Comparison of ENCODE assay signal across 1 cellular context in genomic region chr17:39739885-39740356, GRCh38.
TF ChIP-seq lines count a peak whose summit lies in the region.

No MANE protein-coding gene starts in this region.

TF ChIP-seq in HepG2, 621 proteins besides CTCF, POLR2A, EP300 and RAD21 (continued from another document and continues in another):
- no peak for TF ChIP-seq PAWR (CRISPR knock-in tag; IDR thresholded peaks at IDR 0.05; ENCODE audit: borderline replicate concordance)
- no peak; the same call in 1 of the 2 replicates for TF ChIP-seq RFXAP (CRISPR knock-in tag; IDR thresholded peaks at IDR 0.05; ENCODE audit: borderline replicate concordance)
- TF ChIP-seq, protein P1, sequence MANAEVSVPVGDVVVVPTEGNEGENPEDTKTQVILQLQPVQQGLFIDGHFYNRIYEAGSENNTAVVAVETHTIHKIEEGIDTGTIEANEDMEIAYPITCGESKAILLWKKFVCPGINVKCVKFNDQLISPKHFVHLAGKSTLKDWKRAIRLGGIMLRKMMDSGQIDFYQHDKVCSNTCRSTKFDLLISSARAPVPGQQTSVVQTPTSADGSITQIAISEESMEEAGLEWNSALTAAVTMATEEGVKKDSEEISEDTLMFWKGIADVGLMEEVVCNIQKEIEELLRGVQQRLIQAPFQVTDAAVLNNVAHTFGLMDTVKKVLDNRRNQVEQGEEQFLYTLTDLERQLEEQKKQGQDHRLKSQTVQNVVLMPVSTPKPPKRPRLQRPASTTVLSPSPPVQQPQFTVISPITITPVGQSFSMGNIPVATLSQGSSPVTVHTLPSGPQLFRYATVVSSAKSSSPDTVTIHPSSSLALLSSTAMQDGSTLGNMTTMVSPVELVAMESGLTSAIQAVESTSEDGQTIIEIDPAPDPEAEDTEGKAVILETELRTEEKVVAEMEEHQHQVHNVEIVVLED (CRISPR knock-in tag; IDR thresholded peaks at IDR 0.05; ENCODE audit: borderline replicate concordance) = no peak
- no peak for TF ChIP-seq ZNF232 (CRISPR knock-in tag; IDR thresholded peaks at IDR 0.05; ENCODE audit: borderline replicate concordance)
- TF ChIP-seq, protein P2, sequence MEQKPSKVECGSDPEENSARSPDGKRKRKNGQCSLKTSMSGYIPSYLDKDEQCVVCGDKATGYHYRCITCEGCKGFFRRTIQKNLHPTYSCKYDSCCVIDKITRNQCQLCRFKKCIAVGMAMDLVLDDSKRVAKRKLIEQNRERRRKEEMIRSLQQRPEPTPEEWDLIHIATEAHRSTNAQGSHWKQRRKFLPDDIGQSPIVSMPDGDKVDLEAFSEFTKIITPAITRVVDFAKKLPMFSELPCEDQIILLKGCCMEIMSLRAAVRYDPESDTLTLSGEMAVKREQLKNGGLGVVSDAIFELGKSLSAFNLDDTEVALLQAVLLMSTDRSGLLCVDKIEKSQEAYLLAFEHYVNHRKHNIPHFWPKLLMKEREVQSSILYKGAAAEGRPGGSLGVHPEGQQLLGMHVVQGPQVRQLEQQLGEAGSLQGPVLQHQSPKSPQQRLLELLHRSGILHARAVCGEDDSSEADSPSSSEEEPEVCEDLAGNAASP (CRISPR knock-in tag; IDR thresholded peaks at IDR 0.05; ENCODE audit: borderline replicate concordance) = no peak
- no peak for TF ChIP-seq ZNF652 (CRISPR knock-in tag; IDR thresholded peaks at IDR 0.05; ENCODE audit: borderline replicate concordance, low read depth)
- peak; percentile 49 for TF ChIP-seq HOXA5 (CRISPR knock-in tag; IDR thresholded peaks at IDR 0.05)
- TF ChIP-seq BATF2 (CRISPR knock-in tag; IDR thresholded peaks at IDR 0.05) = no peak
- no peak for TF ChIP-seq PCBP2 (optimal IDR thresholded peaks at IDR 0.05; ENCODE audit: low read depth, low read length, poor library complexity, severe bottlenecking)
- TF ChIP-seq ZNF317 (CRISPR knock-in tag; IDR thresholded peaks at IDR 0.05) = no peak
- TF ChIP-seq ZNF24 (IDR thresholded peaks at IDR 0.05) = no peak
- no peak for TF ChIP-seq RARA (CRISPR knock-in tag; IDR thresholded peaks at IDR 0.05)
- TF ChIP-seq ZNF775 (CRISPR knock-in tag; IDR thresholded peaks at IDR 0.05; ENCODE audit: borderline replicate concordance) = 0 out of 2 replicates have a peak, but pooled peaks have one; percentile 9
- peak; percentile 7 for TF ChIP-seq ZNF781 (CRISPR knock-in tag; IDR thresholded peaks at IDR 0.05; ENCODE audit: borderline replicate concordance, not compliant biosample characterization)
- no peak for TF ChIP-seq MED1 (CRISPR knock-in tag; IDR thresholded peaks at IDR 0.05)
- no peak for TF ChIP-seq PRPF4 (IDR thresholded peaks at IDR 0.05; ENCODE audit: low read depth, low read length, poor library complexity, severe bottlenecking)
- no peak for TF ChIP-seq ZNF496 (CRISPR knock-in tag; IDR thresholded peaks at IDR 0.05; ENCODE audit: insufficient replicate concordance)
- no peak; the same call in 1 of the 2 replicates for TF ChIP-seq HMG20B (CRISPR knock-in tag; conservative IDR thresholded peaks at IDR 0.05)
- TF ChIP-seq, protein P3, sequence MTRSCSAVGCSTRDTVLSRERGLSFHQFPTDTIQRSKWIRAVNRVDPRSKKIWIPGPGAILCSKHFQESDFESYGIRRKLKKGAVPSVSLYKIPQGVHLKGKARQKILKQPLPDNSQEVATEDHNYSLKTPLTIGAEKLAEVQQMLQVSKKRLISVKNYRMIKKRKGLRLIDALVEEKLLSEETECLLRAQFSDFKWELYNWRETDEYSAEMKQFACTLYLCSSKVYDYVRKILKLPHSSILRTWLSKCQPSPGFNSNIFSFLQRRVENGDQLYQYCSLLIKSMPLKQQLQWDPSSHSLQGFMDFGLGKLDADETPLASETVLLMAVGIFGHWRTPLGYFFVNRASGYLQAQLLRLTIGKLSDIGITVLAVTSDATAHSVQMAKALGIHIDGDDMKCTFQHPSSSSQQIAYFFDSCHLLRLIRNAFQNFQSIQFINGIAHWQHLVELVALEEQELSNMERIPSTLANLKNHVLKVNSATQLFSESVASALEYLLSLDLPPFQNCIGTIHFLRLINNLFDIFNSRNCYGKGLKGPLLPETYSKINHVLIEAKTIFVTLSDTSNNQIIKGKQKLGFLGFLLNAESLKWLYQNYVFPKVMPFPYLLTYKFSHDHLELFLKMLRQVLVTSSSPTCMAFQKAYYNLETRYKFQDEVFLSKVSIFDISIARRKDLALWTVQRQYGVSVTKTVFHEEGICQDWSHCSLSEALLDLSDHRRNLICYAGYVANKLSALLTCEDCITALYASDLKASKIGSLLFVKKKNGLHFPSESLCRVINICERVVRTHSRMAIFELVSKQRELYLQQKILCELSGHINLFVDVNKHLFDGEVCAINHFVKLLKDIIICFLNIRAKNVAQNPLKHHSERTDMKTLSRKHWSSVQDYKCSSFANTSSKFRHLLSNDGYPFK (CRISPR knock-in tag; IDR thresholded peaks at IDR 0.05; ENCODE audit: borderline replicate concordance) = no peak
- TF ChIP-seq, protein P4, sequence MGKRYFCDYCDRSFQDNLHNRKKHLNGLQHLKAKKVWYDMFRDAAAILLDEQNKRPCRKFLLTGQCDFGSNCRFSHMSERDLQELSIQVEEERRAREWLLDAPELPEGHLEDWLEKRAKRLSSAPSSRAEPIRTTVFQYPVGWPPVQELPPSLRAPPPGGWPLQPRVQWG (CRISPR knock-in tag; IDR thresholded peaks at IDR 0.05; ENCODE audit: borderline replicate concordance, low read depth) = no peak
- TF ChIP-seq U2AF1 (optimal IDR thresholded peaks at IDR 0.05; ENCODE audit: low read depth, low read length) = no peak
- peak; percentile 13; the same call in 1 of the 2 replicates for TF ChIP-seq ZNF501 (CRISPR knock-in tag; IDR thresholded peaks at IDR 0.05)
- no peak for TF ChIP-seq JUND (CRISPR knock-in tag; IDR thresholded peaks at IDR 0.05)
- TF ChIP-seq, protein P5, sequence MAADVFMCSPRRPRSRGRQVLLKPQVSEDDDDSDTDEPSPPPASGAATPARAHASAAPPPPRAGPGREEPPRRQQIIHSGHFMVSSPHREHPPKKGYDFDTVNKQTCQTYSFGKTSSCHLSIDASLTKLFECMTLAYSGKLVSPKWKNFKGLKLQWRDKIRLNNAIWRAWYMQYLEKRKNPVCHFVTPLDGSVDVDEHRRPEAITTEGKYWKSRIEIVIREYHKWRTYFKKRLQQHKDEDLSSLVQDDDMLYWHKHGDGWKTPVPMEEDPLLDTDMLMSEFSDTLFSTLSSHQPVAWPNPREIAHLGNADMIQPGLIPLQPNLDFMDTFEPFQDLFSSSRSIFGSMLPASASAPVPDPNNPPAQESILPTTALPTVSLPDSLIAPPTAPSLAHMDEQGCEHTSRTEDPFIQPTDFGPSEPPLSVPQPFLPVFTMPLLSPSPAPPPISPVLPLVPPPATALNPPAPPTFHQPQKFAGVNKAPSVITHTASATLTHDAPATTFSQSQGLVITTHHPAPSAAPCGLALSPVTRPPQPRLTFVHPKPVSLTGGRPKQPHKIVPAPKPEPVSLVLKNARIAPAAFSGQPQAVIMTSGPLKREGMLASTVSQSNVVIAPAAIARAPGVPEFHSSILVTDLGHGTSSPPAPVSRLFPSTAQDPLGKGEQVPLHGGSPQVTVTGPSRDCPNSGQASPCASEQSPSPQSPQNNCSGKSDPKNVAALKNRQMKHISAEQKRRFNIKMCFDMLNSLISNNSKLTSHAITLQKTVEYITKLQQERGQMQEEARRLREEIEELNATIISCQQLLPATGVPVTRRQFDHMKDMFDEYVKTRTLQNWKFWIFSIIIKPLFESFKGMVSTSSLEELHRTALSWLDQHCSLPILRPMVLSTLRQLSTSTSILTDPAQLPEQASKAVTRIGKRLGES (CRISPR knock-in tag; IDR thresholded peaks at IDR 0.05; ENCODE audit: borderline replicate concordance) = no peak
- no peak for TF ChIP-seq NCOA1 (CRISPR knock-in tag; IDR thresholded peaks at IDR 0.05)
- no peak for TF ChIP-seq IRF2 (CRISPR knock-in tag; IDR thresholded peaks at IDR 0.05)
- TF ChIP-seq TEAD2 (CRISPR knock-in tag; IDR thresholded peaks at IDR 0.05) = no peak
- TF ChIP-seq ZNF564 (CRISPR knock-in tag; IDR thresholded peaks at IDR 0.05) = no peak
- TF ChIP-seq, protein P6, sequence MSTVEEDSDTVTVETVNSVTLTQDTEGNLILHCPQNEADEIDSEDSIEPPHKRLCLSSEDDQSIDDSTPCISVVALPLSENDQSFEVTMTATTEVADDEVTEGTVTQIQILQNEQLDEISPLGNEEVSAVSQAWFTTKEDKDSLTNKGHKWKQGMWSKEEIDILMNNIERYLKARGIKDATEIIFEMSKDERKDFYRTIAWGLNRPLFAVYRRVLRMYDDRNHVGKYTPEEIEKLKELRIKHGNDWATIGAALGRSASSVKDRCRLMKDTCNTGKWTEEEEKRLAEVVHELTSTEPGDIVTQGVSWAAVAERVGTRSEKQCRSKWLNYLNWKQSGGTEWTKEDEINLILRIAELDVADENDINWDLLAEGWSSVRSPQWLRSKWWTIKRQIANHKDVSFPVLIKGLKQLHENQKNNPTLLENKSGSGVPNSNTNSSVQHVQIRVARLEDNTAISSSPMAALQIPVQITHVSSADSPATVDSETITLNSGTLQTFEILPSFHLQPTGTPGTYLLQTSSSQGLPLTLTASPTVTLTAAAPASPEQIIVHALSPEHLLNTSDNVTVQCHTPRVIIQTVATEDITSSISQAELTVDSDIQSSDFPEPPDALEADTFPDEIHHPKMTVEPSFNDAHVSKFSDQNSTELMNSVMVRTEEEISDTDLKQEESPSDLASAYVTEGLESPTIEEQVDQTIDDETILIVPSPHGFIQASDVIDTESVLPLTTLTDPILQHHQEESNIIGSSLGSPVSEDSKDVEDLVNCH (CRISPR knock-in tag; IDR thresholded peaks at IDR 0.05) = no peak
- TF ChIP-seq NR3C1 (CRISPR knock-in tag; IDR thresholded peaks at IDR 0.05) = no peak
- no peak for TF ChIP-seq HNRNPL (IDR thresholded peaks at IDR 0.05; ENCODE audit: low read depth, low read length)
- 0 out of 2 replicates have a peak, but pooled peaks have one; percentile 43 for TF ChIP-seq SMYD3 (CRISPR knock-in tag; IDR thresholded peaks at IDR 0.05)
- TF ChIP-seq ZHX2 (IDR thresholded peaks at IDR 0.05; ENCODE audit: low read depth) = no peak
- no peak; the same call in 1 of the 2 replicates for TF ChIP-seq ZHX2 (CRISPR knock-in tag; IDR thresholded peaks at IDR 0.05; ENCODE audit: borderline replicate concordance)
- TF ChIP-seq KAT7 (CRISPR knock-in tag; IDR thresholded peaks at IDR 0.05; ENCODE audit: borderline replicate concordance) = no peak
- TF ChIP-seq GFI1 (CRISPR knock-in tag; IDR thresholded peaks at IDR 0.05; ENCODE audit: borderline replicate concordance) = no peak
- TF ChIP-seq ZNF503 (CRISPR knock-in tag; IDR thresholded peaks at IDR 0.05) = no peak
- no peak for TF ChIP-seq ELF3 (CRISPR knock-in tag; IDR thresholded peaks at IDR 0.05)
- peak; percentile 28 for TF ChIP-seq AGO1 (IDR thresholded peaks at IDR 0.05; ENCODE audit: low read depth, low read length, poor library complexity, severe bottlenecking)
- TF ChIP-seq NCOA5 (CRISPR knock-in tag; IDR thresholded peaks at IDR 0.05) = no peak
- no peak for TF ChIP-seq ZNF121 (CRISPR knock-in tag; IDR thresholded peaks at IDR 0.05)
- no peak for TF ChIP-seq EEA1 (CRISPR knock-in tag; IDR thresholded peaks at IDR 0.05; ENCODE audit: borderline replicate concordance)
